In genomic region chr5:161086456-161086855, GRCh38 we compare ENCODE assay signal across 20 cellular contexts.
DNase-seq lines count a peak whose midpoint lies in the region; TF ChIP-seq lines count a peak whose summit lies in the region.
"Had no signal": no experiment of that assay in that cellular context is flagged by ENCODE, and none has a peak within 500 bp of the region (broad histone marks: within the 10 kb centered on the region; RNA-seq: fewer than 3 reads in every experiment).

No MANE protein-coding gene starts in this region.

- no peak overlapping the region for H2BK120ac ChIP-seq in mesenchymal stem cell (ENCODE audit: low read depth, low read length)

- no peak overlapping the region for H3K23ac ChIP-seq in mesenchymal stem cell (ENCODE audit: low read length in 2 of 2)

- no peak overlapping the region for H2BK15ac ChIP-seq in mesenchymal stem cell (ENCODE audit: low read depth, poor library complexity, severe bottlenecking)

- H2BK12ac ChIP-seq in mesenchymal stem cell (ENCODE audit: low read length in 2 of 2), result no peak overlapping the region

- H3K27ac ChIP-seq in epithelial cell of prostate (peak overlapping the region; percentile 17), mesenchymal stem cell (ENCODE audit: low read length, poor library complexity, severe bottlenecking) (no peak overlapping the region), hepatocyte (no peak overlapping the region)
- H3K27ac ChIP-seq: right atrium auricular region, stomach had no signal

- no peak overlapping the region for H4K8ac ChIP-seq in mesenchymal stem cell (ENCODE audit: low read length)

- H2AFZ ChIP-seq in mesenchymal stem cell (ENCODE audit: low read depth, low read length) (no peak overlapping the region), hepatocyte (no peak overlapping the region)

- H3K18ac ChIP-seq in mesenchymal stem cell (ENCODE audit: low read depth in 1 of 2, low read length in 2 of 2), result no peak overlapping the region

- H3K79me2 ChIP-seq in hepatocyte, result no peaks in the 10 kb centered on the region

- H3K36me3 ChIP-seq in mesenchymal stem cell (ENCODE audit: control insufficient read depth in 1 of 2, insufficient read depth in 2 of 2, low read depth in 1 of 2, low read length in 2 of 2) (no peaks in the 10 kb centered on the region), hepatocyte (replicated peaks; ENCODE audit: insufficient read depth, low read depth) (no peaks in the 10 kb centered on the region)
- H3K36me3 ChIP-seq: HAP-1, right atrium auricular region, stomach had no signal

- H3K4me2 ChIP-seq in mesenchymal stem cell (ENCODE audit: low read length, poor library complexity, severe bottlenecking), result no peak overlapping the region
- no peak overlapping the region for H3K4me2 ChIP-seq in hepatocyte

- no peaks in the 10 kb centered on the region for H3K27me3 ChIP-seq in mesenchymal stem cell (ENCODE audit: control insufficient read depth in 1 of 2, insufficient read depth in 1 of 2, low read length in 2 of 2)
- H3K27me3 ChIP-seq in hepatocyte, result no peaks in the 10 kb centered on the region
- H3K27me3 ChIP-seq: right atrium auricular region, stomach had no signal

- H4K20me1 ChIP-seq in hepatocyte (ENCODE audit: insufficient read depth, poor library complexity, severe bottlenecking), result no peaks in the 10 kb centered on the region

- H3K9me3 ChIP-seq in mesenchymal stem cell (ENCODE audit: control insufficient read depth, low read length) (no peaks in the 10 kb centered on the region), hepatocyte (ENCODE audit: low read depth) (no peaks in the 10 kb centered on the region)
- H3K9me3 ChIP-seq: HAP-1, right atrium auricular region, stomach had no signal

- no peak overlapping the region for H3K14ac ChIP-seq in mesenchymal stem cell (ENCODE audit: low read length in 2 of 2)

- H3K4ac ChIP-seq in mesenchymal stem cell (ENCODE audit: low read depth in 1 of 2, low read length in 2 of 2), result no peak overlapping the region

- no peak for TF ChIP-seq CTCF in hepatocyte (IDR thresholded peaks at IDR 0.05; ENCODE audit: poor library complexity)

- peak overlapping the region; percentile 44 for H3K9ac ChIP-seq in mesenchymal stem cell (ENCODE audit: low read length)

- no peak overlapping the region for H3K4me3 ChIP-seq in mesenchymal stem cell (ENCODE audit: insufficient read depth in 1 of 2, low read depth in 1 of 2, low read length in 2 of 2)
- no peak overlapping the region for H3K4me3 ChIP-seq in hepatocyte
- H3K4me3 ChIP-seq: HAP-1, right atrium auricular region, stomach had no signal

- H4K91ac ChIP-seq in mesenchymal stem cell (ENCODE audit: low read length), result no peak overlapping the region

- no peaks in the 10 kb centered on the region for H3K79me1 ChIP-seq in mesenchymal stem cell (replicated peaks; ENCODE audit: low read length, poor library complexity, severe bottlenecking)

- peak; percentile 10 for DNase-seq in AG20443 (ENCODE audit: low spot score)
- DNase-seq in M059J (ENCODE audit: low read depth), result peak; percentile 9
- DNase-seq in epithelial cell of prostate (ENCODE audit: low read depth, low spot score), result no peak
- no peak for DNase-seq in mesenchymal stem cell
- DNase-seq in activated naive CD4-positive, alpha-beta T cell (lab: John Stamatoyannopoulos, UW), result no peak
- no peak for DNase-seq in amygdala (lab: John Stamatoyannopoulos, UW)
- no peak for DNase-seq in glomerular visceral epithelial cell (ENCODE audit: extremely low spot score)
- no peak for DNase-seq in hepatocyte (ENCODE audit: low spot score)
- DNase-seq: activated CD4-positive, alpha-beta T cell treated with anti-CD3 and anti-CD28 coated beads, Interleukin-2, amount 50 U/mL, for 4 hours; activated CD8-positive, alpha-beta memory T cell treated with anti-CD3 and anti-CD28 coated beads, Interleukin-2, amount 50 U/mL, for 48 hours; DMS 273 treated with DMSO at 0.1 percent for 48 hours; left colon; natural killer cell; NCI-H146; NCI-H510A treated with DMSO at 0.1 percent for 48 hours; stimulated activated CD4-positive, alpha-beta T cell treated with anti-CD3 and anti-CD28 coated beads, Interleukin-15, amount 100 ng/mL, for 24 hours; stomach; T-helper 2 cell had no signal

- WGBS in mesenchymal stem cell, result 42% methylated on average over 1 of the region's 1 CpG
- whole genome bisulfite sequencing in hepatocyte (ENCODE audit: low lambda C conversion rate, missing lambda C conversion rate), result 32% methylated on average over 1 of the region's 1 CpG

- no peak overlapping the region for H2AK5ac ChIP-seq in mesenchymal stem cell (ENCODE audit: low read length, severe bottlenecking)

- H2BK5ac ChIP-seq in mesenchymal stem cell (ENCODE audit: low read depth, low read length, poor library complexity, severe bottlenecking), result no peak overlapping the region

- H3K9me2 ChIP-seq in hepatocyte (replicated peaks; ENCODE audit: insufficient read depth), result no peaks in the 10 kb centered on the region

- H3K4me1 ChIP-seq in mesenchymal stem cell (ENCODE audit: control insufficient read depth, insufficient read depth, low read depth, low read length) (no peaks in the 10 kb centered on the region), hepatocyte (ENCODE audit: insufficient read depth) (no peaks in the 10 kb centered on the region)
- H3K4me1 ChIP-seq: HAP-1, right atrium auricular region, stomach had no signal

Comparison
In these comparisons a context has a peak if more than half of its experiments do, and no peak if none do; other contexts are left out.
1. DNase-seq: peak in AG20443 (single experiment) and M059J (single experiment); none in epithelial cell of prostate (single experiment), mesenchymal stem cell (single experiment), activated naive CD4-positive, alpha-beta T cell (0 of 4), amygdala (0 of 56), glomerular visceral epithelial cell (single experiment) and hepatocyte (single experiment).